ENCODE assay signal across 10 cellular contexts in genomic region chr10:33332183-33333031, GRCh38. TPM values are rescaled to one million over a fixed set of nuclear protein-coding genes. Genes with fewer than 3 reads are reported as not detected.
DNase-seq lines count a peak whose midpoint lies in the region; ATAC-seq, FAIRE-seq and TF ChIP-seq lines count a peak whose summit lies in the region.
"Had no signal": no experiment of that assay in that cellular context is flagged by ENCODE, and none has a peak within 500 bp of the region (broad histone marks: within the 10 kb centered on the region; RNA-seq: fewer than 3 reads in every experiment).

No MANE protein-coding gene starts in this region.

- intact Hi-C loops in body of pancreas (cut with DNase I) = no loop called here

- FAIRE-seq in islet of Langerhans (lab: Jason Lieb, UNC) (peak; percentile 61), small intestine (lab: Jason Lieb, UNC) (no peak)

- H3K4me3 ChIP-seq in HFF-Myc (replicated peaks; ENCODE audit: low read depth, low read length) (peak overlapping the region; percentile 86), body of pancreas (peak overlapping the region in 1 of 2 donors; percentile 40), small intestine (ENCODE audit: low read depth in 1 of 2, low read length in 2 of 2) (no peak overlapping the region), WERI-Rb-1 (ENCODE audit: low read depth, low read length) (no peak overlapping the region)
- H3K4me3 ChIP-seq in effector memory CD4-positive, alpha-beta T cell (ENCODE audit: insufficient read depth, low read depth, low read length, poor library complexity, severe bottlenecking) = no peak overlapping the region

- H3K27ac ChIP-seq in body of pancreas (peak overlapping the region in 3 of 4 donors; percentile 84 to 95 (median 91)), small intestine (ENCODE audit: low read depth in 1 of 2, low read length in 1 of 2) (peak overlapping the region in 1 of 2 donors; percentile 75), WERI-Rb-1 (no peak overlapping the region)
- H3K27ac ChIP-seq in effector memory CD4-positive, alpha-beta T cell (ENCODE audit: insufficient read depth, low read length, poor library complexity, severe bottlenecking) = no peak overlapping the region

- no peaks in the 10 kb centered on the region for H3K36me3 ChIP-seq in body of pancreas (replicated peaks in 1 of 2; ENCODE audit: insufficient read depth in 1 of 2, low read depth in 2 of 2)
- H3K36me3 ChIP-seq in small intestine (ENCODE audit: control insufficient read depth in 2 of 2, insufficient read depth in 2 of 2, low read length in 2 of 2) = no peaks in the 10 kb centered on the region
- no peaks in the 10 kb centered on the region for H3K36me3 ChIP-seq in effector memory CD4-positive, alpha-beta T cell (ENCODE audit: control insufficient read depth, insufficient read depth, low read length)
- H3K36me3 ChIP-seq in WERI-Rb-1 = no peaks in the 10 kb centered on the region

- peak in 1 of 3 donors; percentile 14 for TF ChIP-seq POLR2A in body of pancreas (IDR thresholded peaks at IDR 0.05)

- H3K27me3 ChIP-seq in body of pancreas (no peaks in the 10 kb centered on the region), small intestine (ENCODE audit: control insufficient read depth in 2 of 2, insufficient read depth in 2 of 2, low read length in 2 of 2) (no peaks in the 10 kb centered on the region), WERI-Rb-1 (ENCODE audit: insufficient read depth, low read depth, severe bottlenecking) (peaks cover 25% of the 10 kb centered on the region)
- peaks cover 43% of the 10 kb centered on the region for H3K27me3 ChIP-seq in effector memory CD4-positive, alpha-beta T cell (replicated peaks; ENCODE audit: control insufficient read depth, insufficient read depth, low read length, poor library complexity, severe bottlenecking)

- H3K4me1 ChIP-seq in body of pancreas (peaks cover 40% of the 10 kb centered on the region), small intestine (ENCODE audit: control insufficient read depth in 2 of 2, insufficient read depth in 1 of 2, low read depth in 1 of 2, low read length in 1 of 2) (no peaks in the 10 kb centered on the region)
- peaks cover 32% of the 10 kb centered on the region for H3K4me1 ChIP-seq in effector memory CD4-positive, alpha-beta T cell (ENCODE audit: control insufficient read depth, insufficient read depth, low read length, poor library complexity, severe bottlenecking)

- TF ChIP-seq CTCF in HFF-Myc (IDR thresholded peaks at IDR 0.05; ENCODE audit: low read depth, low read length, missing control alignments) (no peak), body of pancreas (IDR thresholded peaks at IDR 0.05) (no peak), WERI-Rb-1 (IDR thresholded peaks at IDR 0.05; ENCODE audit: low read depth, low read length) (no peak)

- WGBS in body of pancreas, 2 donors = 41 to 42% methylated on average over 4 of the region's 4 CpGs
- 45 to 51% (median 48%) methylated on average over 4 of the region's 4 CpGs for WGBS in small intestine, 3 donors

- no peaks in the 10 kb centered on the region for H3K9me3 ChIP-seq in body of pancreas
- H3K9me3 ChIP-seq in small intestine (ENCODE audit: control insufficient read depth, low read depth) = no peaks in the 10 kb centered on the region
- no peaks in the 10 kb centered on the region for H3K9me3 ChIP-seq in effector memory CD4-positive, alpha-beta T cell (ENCODE audit: control insufficient read depth, low read length)
- no peaks in the 10 kb centered on the region for H3K9me3 ChIP-seq in WERI-Rb-1 (ENCODE audit: severe bottlenecking)

- ATAC-seq in body of pancreas (no peak), GM21576 (IDR thresholded peaks at IDR 0.05; ENCODE audit: unreplicated experiment) (no peak)

- DNase-seq in HFF-Myc (ENCODE audit: extremely low read depth, low read depth) (no peak), body of pancreas (no peak), small intestine (peak; percentile 34), T-helper 9 cell (no peak), WERI-Rb-1 (no peak)
- no peak for DNase-seq in effector memory CD4-positive, alpha-beta T cell
- DNase-seq: activated CD8-positive, alpha-beta memory T cell treated with anti-CD3 and anti-CD28 coated beads, Interleukin-2, amount 50 U/mL, for 48 hours; NCI-H524 treated with DMSO at 0.1 percent for 48 hours had no signal

RNA-seq across cellular contexts. Expression of gene NRP1, which starts 2.1 kb away (rescaled TPM):
- 10 to 100 TPM; 37.6 to 62.6 TPM for total RNA-seq in body of pancreas
- polyA plus RNA-seq in small intestine = 10 to 100 TPM in 1 of 3 donors, 1 to 10 TPM in 2; 2.5 to 22.0 (median 3.0) TPM

Comparison
In these comparisons a context has a peak if more than half of its experiments do, and no peak if none do; other contexts are left out.
1. H3K27ac ChIP-seq: peak in body of pancreas (3 of 4); none in effector memory CD4-positive, alpha-beta T cell (single experiment) and WERI-Rb-1 (single experiment).